ENCODE assay signal across 15 cellular contexts in the genomic region with DNA sequence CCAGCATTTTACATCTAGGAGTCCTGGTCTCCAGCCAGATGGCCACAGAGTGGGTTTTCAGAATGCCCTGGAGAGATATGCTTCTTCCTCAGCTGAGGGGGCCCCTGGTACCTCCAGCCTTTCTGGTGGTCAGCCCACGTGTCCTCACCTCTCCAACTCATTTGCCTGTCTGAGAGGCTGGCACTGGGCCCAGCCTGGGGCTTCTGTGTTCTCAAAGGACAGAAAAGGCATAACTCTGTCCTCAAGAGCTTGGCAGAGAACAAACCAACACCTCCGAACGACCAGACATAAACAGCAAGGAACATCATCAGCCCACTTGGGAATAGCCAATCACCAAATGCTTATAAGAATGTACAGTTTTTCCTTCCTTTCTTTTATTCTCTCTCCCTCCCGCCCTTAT. TPM values are rescaled to one million over a fixed set of nuclear protein-coding genes. Genes with fewer than 3 reads are reported as not detected.
DNase-seq lines count a peak whose midpoint lies in the region; ATAC-seq and TF ChIP-seq lines count a peak whose summit lies in the region.
"Had no signal": no experiment of that assay in that cellular context is flagged by ENCODE, and none has a peak within 500 bp of the region (broad histone marks: within the 10 kb centered on the region; RNA-seq: fewer than 3 reads in every experiment).

No MANE protein-coding gene starts in this region.

- no peak overlapping the region for H2AFZ ChIP-seq in hepatocyte

- no peaks in the 10 kb centered on the region for H3K9me3 Mint-ChIP-seq in chondrocyte (ENCODE audit: low read depth)
- no peaks in the 10 kb centered on the region for H3K9me3 Mint-ChIP-seq in stimulated activated effector memory CD8-positive, alpha-beta T cell treated with anti-CD3 and anti-CD28 coated beads, Interleukin-12 subunit alpha, Interleukin-12 subunit beta, amount 100 ng/mL, for 72 hours
- H3K9me3 Mint-ChIP-seq in naive thymus-derived CD8-positive, alpha-beta T cell = no peaks in the 10 kb centered on the region
- H3K9me3 Mint-ChIP-seq: activated CD4-positive, alpha-beta T cell treated with anti-CD3 and anti-CD28 coated beads, Interleukin-2, amount 10 ng/mL, durations not matched to agents 7 days and 5 days had no signal

- no peaks in the 10 kb centered on the region for H3K9me2 ChIP-seq in hepatocyte (replicated peaks; ENCODE audit: insufficient read depth)

- peaks cover 4% of the 10 kb centered on the region for H3K36me3 Mint-ChIP-seq in chondrocyte (ENCODE audit: low read depth)
- H3K36me3 Mint-ChIP-seq in stimulated activated effector memory CD8-positive, alpha-beta T cell treated with anti-CD3 and anti-CD28 coated beads, Interleukin-12 subunit alpha, Interleukin-12 subunit beta, amount 100 ng/mL, for 72 hours = peaks cover 10% of the 10 kb centered on the region
- H3K36me3 Mint-ChIP-seq in naive thymus-derived CD8-positive, alpha-beta T cell = peaks cover 0 to 10% (median 0%) of the 10 kb centered on the region in 3 donors

- no peak overlapping the region for H3K4me2 ChIP-seq in hepatocyte

- WGBS in hepatocyte (ENCODE audit: low lambda C conversion rate, missing lambda C conversion rate) = 71% methylated on average over 4 of the region's 4 CpGs

- no peaks in the 10 kb centered on the region for H3K36me3 ChIP-seq in hepatocyte (replicated peaks; ENCODE audit: insufficient read depth, low read depth)

- POLR2A ChIA-PET in naive thymus-derived CD8-positive, alpha-beta T cell (lab: Charles Lee) = interaction anchor here (0.8 kb wide), 1 partner anchor 14 kb away, joined by 3 read pairs; no protein-coding TSS in a partner anchor

- peaks cover 54% of the 10 kb centered on the region for H3K4me1 Mint-ChIP-seq in chondrocyte (ENCODE audit: low read depth)
- peaks cover 12% of the 10 kb centered on the region for H3K4me1 Mint-ChIP-seq in stimulated activated effector memory CD8-positive, alpha-beta T cell treated with anti-CD3 and anti-CD28 coated beads, Interleukin-12 subunit alpha, Interleukin-12 subunit beta, amount 100 ng/mL, for 72 hours
- peaks cover 3 to 15% (median 9%) of the 10 kb centered on the region in 4 donors for H3K4me1 Mint-ChIP-seq in naive thymus-derived CD8-positive, alpha-beta T cell

- DNase-seq in NCI-H1105 (lab: John Stamatoyannopoulos, UW) (peak; percentile 33), chondrocyte (ENCODE audit: low spot score) (no peak), hepatocyte (ENCODE audit: low spot score) (no peak), HK-2 (ENCODE audit: unreplicated experiment) (no peak), medulla oblongata (ENCODE audit: extremely low spot score) (no peak)
- no peak for DNase-seq in stimulated activated effector memory CD8-positive, alpha-beta T cell treated with anti-CD3 and anti-CD28 coated beads, Interleukin-12 subunit alpha, Interleukin-12 subunit beta, amount 100 ng/mL, for 72 hours (ENCODE audit: low spot score in 2 of 2)
- no peak for DNase-seq in naive thymus-derived CD8-positive, alpha-beta T cell
- DNase-seq: activated CD4-positive, alpha-beta T cell treated with anti-CD3 and anti-CD28 coated beads, Interleukin-2, amount 10 ng/mL, durations not matched to agents 7 days and 5 days; activated gamma-delta T cell treated with Interleukin-2 at 50 U/mL for 16 hours; CD4-positive, alpha-beta memory T cell; dermis blood vessel endothelial cell; hypothalamus; NCI-H1417 treated with DMSO at 0.1 percent for 48 hours; T-helper 17 cell had no signal

- no peaks in the 10 kb centered on the region for H3K27me3 ChIP-seq in hepatocyte

- H3K27ac Mint-ChIP-seq in chondrocyte (ENCODE audit: unreplicated experiment) = peak overlapping the region; percentile 87
- peak overlapping the region; percentile 76 for H3K27ac Mint-ChIP-seq in stimulated activated effector memory CD8-positive, alpha-beta T cell treated with anti-CD3 and anti-CD28 coated beads, Interleukin-12 subunit alpha, Interleukin-12 subunit beta, amount 100 ng/mL, for 72 hours
- peak overlapping the region in 1 of 10 donors; percentile 63 for H3K27ac Mint-ChIP-seq in naive thymus-derived CD8-positive, alpha-beta T cell
- H3K27ac Mint-ChIP-seq: T-helper 17 cell had no signal

- H4K20me1 ChIP-seq in hepatocyte (ENCODE audit: insufficient read depth, poor library complexity, severe bottlenecking) = no peaks in the 10 kb centered on the region

- no peaks in the 10 kb centered on the region for H3K27me3 Mint-ChIP-seq in chondrocyte (ENCODE audit: low read depth)
- H3K27me3 Mint-ChIP-seq in naive thymus-derived CD8-positive, alpha-beta T cell = no peaks in the 10 kb centered on the region
- H3K27me3 Mint-ChIP-seq: activated CD4-positive, alpha-beta T cell treated with anti-CD3 and anti-CD28 coated beads, Interleukin-2, amount 10 ng/mL, durations not matched to agents 7 days and 5 days; CD4-positive, alpha-beta memory T cell; T-helper 17 cell had no signal

- no peak for TF ChIP-seq CTCF in chondrocyte (IDR thresholded peaks at IDR 0.05)
- TF ChIP-seq CTCF in hepatocyte (IDR thresholded peaks at IDR 0.05; ENCODE audit: poor library complexity) = no peak

- no peak for ATAC-seq in stimulated activated effector memory CD8-positive, alpha-beta T cell treated with anti-CD3 and anti-CD28 coated beads, Interleukin-12 subunit alpha, Interleukin-12 subunit beta, amount 100 ng/mL, for 72 hours
- ATAC-seq in naive thymus-derived CD8-positive, alpha-beta T cell = no peak
- ATAC-seq in HG03342 (IDR thresholded peaks at IDR 0.05; ENCODE audit: unreplicated experiment) = no peak
- ATAC-seq: T-helper 17 cell had no signal

- peak overlapping the region; percentile 80 for H3K27ac ChIP-seq in hepatocyte

- no peak overlapping the region for H3K4me3 Mint-ChIP-seq in chondrocyte (ENCODE audit: unreplicated experiment)
- H3K4me3 Mint-ChIP-seq in stimulated activated effector memory CD8-positive, alpha-beta T cell treated with anti-CD3 and anti-CD28 coated beads, Interleukin-12 subunit alpha, Interleukin-12 subunit beta, amount 100 ng/mL, for 72 hours = no peak overlapping the region
- no peak overlapping the region for H3K4me3 Mint-ChIP-seq in naive thymus-derived CD8-positive, alpha-beta T cell
- H3K4me3 Mint-ChIP-seq: activated CD4-positive, alpha-beta T cell treated with anti-CD3 and anti-CD28 coated beads, Interleukin-2, amount 10 ng/mL, durations not matched to agents 7 days and 5 days; CD4-positive, alpha-beta memory T cell had no signal

- no peak overlapping the region for H3K4me3 ChIP-seq in hepatocyte

- H3K9me3 ChIP-seq in hepatocyte (ENCODE audit: low read depth) = no peaks in the 10 kb centered on the region

- H3K79me2 ChIP-seq in hepatocyte = no peaks in the 10 kb centered on the region

- peaks cover 15% of the 10 kb centered on the region for H3K4me1 ChIP-seq in hepatocyte (ENCODE audit: insufficient read depth)

RNA-seq across cellular contexts. Expression of a gene that starts 17.1 kb away (rescaled TPM):
- total RNA-seq in chondrocyte (81.3 to 101 TPM (median 89.5 TPM) in 3 replicates), hepatocyte (3.2 and 6.8 TPM in 2 replicates)
- 19.4 and 21.2 TPM in 2 replicates for polyA plus RNA-seq in hepatocyte
- total RNA-seq in naive thymus-derived CD8-positive, alpha-beta T cell = 10 to 100 TPM in 1 of 2 experiments, 1 to 10 TPM in 1; 9.4 to 10.2 TPM
- 1 to 10 TPM; 2.1 to 5.4 (median 4.4) TPM for polyA plus RNA-seq in naive thymus-derived CD8-positive, alpha-beta T cell

RNA-seq across cellular contexts. Expression of a gene that starts 34.7 kb away (rescaled TPM):
- total RNA-seq in chondrocyte = 50.8 to 52.8 TPM (median 50.8 TPM) in 3 replicates
- 27.4 and 30.9 TPM in 2 replicates for total RNA-seq in hepatocyte
- polyA plus RNA-seq in hepatocyte = 48.5 and 52.2 TPM in 2 replicates
- 100 to 1,000 TPM; 155 to 158 TPM for total RNA-seq in naive thymus-derived CD8-positive, alpha-beta T cell
- 10 to 100 TPM; 51.7 to 54.8 (median 53.4) TPM for polyA plus RNA-seq in naive thymus-derived CD8-positive, alpha-beta T cell

RNA-seq across cellular contexts. Expression of a gene that starts 40.1 kb away (rescaled TPM):
- total RNA-seq in chondrocyte (75.3 to 83.8 TPM (median 77.2 TPM) in 3 replicates), hepatocyte (28.3 and 39.8 TPM in 2 replicates)
- polyA plus RNA-seq in hepatocyte = 85.9 and 91.3 TPM in 2 replicates
- total RNA-seq in naive thymus-derived CD8-positive, alpha-beta T cell = 10 to 100 TPM; 52.2 to 57.1 TPM
- polyA plus RNA-seq in naive thymus-derived CD8-positive, alpha-beta T cell = under 1 TPM in 2 of 3 donors, not detected in 1; 0.07 to 0.22 TPM

RNA-seq across cellular contexts. Expression of a gene that starts 51.5 kb away (rescaled TPM):
- total RNA-seq in chondrocyte = 54.9 to 67.6 TPM (median 60.3 TPM) in 3 replicates
- total RNA-seq in hepatocyte = 53.5 and 84.6 TPM in 2 replicates
- 91.4 and 92.3 TPM in 2 replicates for polyA plus RNA-seq in hepatocyte
- 100 to 1,000 TPM; 142 to 147 TPM for total RNA-seq in naive thymus-derived CD8-positive, alpha-beta T cell
- polyA plus RNA-seq in naive thymus-derived CD8-positive, alpha-beta T cell = 10 to 100 TPM; 28.3 to 62.9 (median 38.9) TPM

RNA-seq across cellular contexts. Expression of a gene that starts 58.9 kb away (rescaled TPM):
- total RNA-seq in chondrocyte = 2.5 to 9.9 TPM (median 9.4 TPM) in 3 replicates
- total RNA-seq in hepatocyte = 0.23 and 0.96 TPM in 2 replicates
- polyA plus RNA-seq in hepatocyte = 0.89 and 2.2 TPM in 2 replicates
- total RNA-seq in naive thymus-derived CD8-positive, alpha-beta T cell = 10 to 100 TPM; 42.8 to 45.1 TPM
- 10 to 100 TPM; 13.8 to 50.8 (median 23.5) TPM for polyA plus RNA-seq in naive thymus-derived CD8-positive, alpha-beta T cell
